ENCODE assay signal across 8 cellular contexts in the genomic region with DNA sequence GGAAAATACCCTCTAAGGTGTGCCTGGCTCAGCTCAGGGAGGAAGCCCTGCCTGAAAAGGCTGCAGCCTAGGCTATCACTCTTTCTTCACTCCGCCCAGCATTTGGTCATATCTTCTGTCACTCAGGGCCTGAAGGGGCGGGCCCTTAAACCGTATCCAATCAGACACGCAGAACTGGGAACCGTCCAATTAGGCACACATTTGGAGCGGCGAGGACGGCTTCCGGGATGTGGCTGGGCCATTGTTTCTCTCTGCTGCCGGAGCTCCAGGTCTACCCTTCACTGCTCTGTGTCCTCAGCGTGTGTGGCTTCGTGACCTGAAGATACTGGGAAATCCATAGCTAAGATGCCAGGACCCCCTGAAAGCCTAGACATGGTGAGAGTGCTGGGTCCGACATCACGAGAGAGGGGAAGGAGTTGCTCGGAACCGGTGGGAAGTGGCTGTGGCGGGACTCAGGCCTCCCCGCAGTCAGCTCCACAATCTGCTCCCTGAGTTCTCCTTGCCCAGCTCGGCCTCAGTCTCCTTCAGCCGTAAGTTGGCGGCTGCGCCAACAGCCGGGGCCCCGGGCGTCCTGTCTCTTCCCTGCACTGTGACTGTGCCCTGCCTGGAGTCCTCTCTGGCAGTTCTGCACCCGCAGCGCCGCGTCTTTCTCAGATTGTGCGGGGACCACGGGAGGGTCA. TPM values are rescaled to one million over a fixed set of nuclear protein-coding genes. Genes with fewer than 3 reads are reported as not detected.
DNase-seq lines count a peak whose midpoint lies in the region; ATAC-seq and TF ChIP-seq lines count a peak whose summit lies in the region.

A gene (plus strand): TSS at position 241 of the 680 bp plus-strand sequence. CDS start 105 bp downstream, at position 346.

- peak; percentile 99 for ATAC-seq in HG03439 (IDR thresholded peaks at IDR 0.05; ENCODE audit: unreplicated experiment)
- ATAC-seq in left lung: peak; percentile 100

- TF ChIP-seq CTCF in BE2C (IDR thresholded peaks at IDR 0.05; ENCODE audit: low read depth, low read length): no peak
- TF ChIP-seq CTCF in left lung (IDR thresholded peaks at IDR 0.05): no peak

- H3K27me3 ChIP-seq in BE2C (no peaks in the 10 kb centered on the region), left lung (no peaks in the 10 kb centered on the region)

- peak; percentile 93 for DNase-seq in BE2C
- DNase-seq in GM19238 (ENCODE audit: insufficient read length, low spot score): peak; percentile 52
- peak; percentile 88 to 92 for DNase-seq in NCI-H524 (lab: John Stamatoyannopoulos, UW)
- peak; percentile 85 to 87 for DNase-seq in activated CD4-positive, alpha-beta T cell treated with anti-CD3 and anti-CD28 coated beads, Interleukin-2, amount 50 U/mL, for 4 hours
- DNase-seq in dermis blood vessel endothelial cell: peak; percentile 96
- peak; percentile 90 to 94 for DNase-seq in left lung
- DNase-seq in stimulated activated CD4-positive, alpha-beta T cell treated with anti-CD3 and anti-CD28 coated beads, Interleukin-2, amount 100 ng/mL, for 4 hours (ENCODE audit: low read depth): peak; percentile 87

- H3K27ac ChIP-seq in left lung: peak within 1 kb of the TSS; percentile 82 to 93

- intact Hi-C loops in left lung (cut with DNase I): no loop called here

- H3K9me3 ChIP-seq in BE2C (no peaks in the 10 kb centered on the region), left lung (peaks cover 0 to 26% of the 10 kb centered on the region in 2 donors)

- H3K36me3 ChIP-seq in BE2C (peaks cover 2% of the 10 kb centered on the region), left lung (peaks cover 3 to 26% of the 10 kb centered on the region in 2 donors)

- H3K4me3 ChIP-seq in BE2C (ENCODE audit: low read depth, low read length): peak within 1 kb of the TSS; percentile 95
- H3K4me3 ChIP-seq in left lung: peak within 1 kb of the TSS; percentile 72 to 83

- H3K4me1 ChIP-seq in BE2C: no peaks in the 10 kb centered on the region
- peaks cover 0 to 22% of the 10 kb centered on the region in 2 donors for H3K4me1 ChIP-seq in left lung

RNA-seq across cellular contexts. Expression of the gene that starts here (rescaled TPM):
- 5.3 TPM for polyA plus RNA-seq in BE2C (2012; ENCODE audit: insufficient read depth, insufficient read length, low read depth)
- 10.8 and 11.9 TPM in 2 replicates for total RNA-seq in dermis blood vessel endothelial cell
- total RNA-seq in left lung: 10 to 100 TPM; 18.7 to 28.0 TPM

Comparison
In these comparisons a context has a peak if more than half of its experiments do, and no peak if none do; other contexts are left out.
1. Peak in every context shown above with its lines: DNase-seq, ATAC-seq, H3K4me3 ChIP-seq and H3K27ac ChIP-seq.